In genomic region chr15:69653846-69654245, GRCh38 we compare ENCODE assay signal across 18 cellular contexts.
DNase-seq lines count a peak whose midpoint lies in the region; ATAC-seq and TF ChIP-seq lines count a peak whose summit lies in the region.
"Had no signal": no experiment of that assay in that cellular context is flagged by ENCODE, and none has a peak within 500 bp of the region (broad histone marks: within the 10 kb centered on the region; RNA-seq: fewer than 3 reads in every experiment).

No MANE protein-coding gene starts in this region.

- H3K27me3 Mint-ChIP-seq in activated CD8-positive, alpha-beta memory T cell treated with anti-CD3 and anti-CD28 coated beads, Interleukin-2, amount 10 ng/mL, durations not matched to agents 7 days and 5 days = peaks cover 25% of the 10 kb centered on the region
- H3K27me3 Mint-ChIP-seq in type B pancreatic cell = peaks cover 52% of the 10 kb centered on the region
- peaks cover 30% of the 10 kb centered on the region for H3K27me3 Mint-ChIP-seq in activated CD4-positive, alpha-beta T cell treated with anti-CD3 and anti-CD28 coated beads, Interleukin-2, amount 10 ng/mL, durations not matched to agents 7 days and 5 days
- H3K27me3 Mint-ChIP-seq: CD4-positive, alpha-beta T cell had no signal

- H3K27ac ChIP-seq in coronary artery = no peak overlapping the region
- H3K27ac ChIP-seq: 22Rv1, A549, C4-2B, GM23248 had no signal

- no peak for ATAC-seq in activated CD8-positive, alpha-beta memory T cell treated with anti-CD3 and anti-CD28 coated beads, Interleukin-2, amount 10 ng/mL, durations not matched to agents 7 days and 5 days
- ATAC-seq in left lobe of liver = no peak
- ATAC-seq: A549, HCT116, HepG2 had no signal

- no peak overlapping the region for H3K27ac Mint-ChIP-seq in activated CD8-positive, alpha-beta memory T cell treated with anti-CD3 and anti-CD28 coated beads, Interleukin-2, amount 10 ng/mL, durations not matched to agents 7 days and 5 days
- H3K27ac Mint-ChIP-seq in type B pancreatic cell = no peak overlapping the region
- no peak overlapping the region for H3K27ac Mint-ChIP-seq in activated CD4-positive, alpha-beta T cell treated with anti-CD3 and anti-CD28 coated beads, Interleukin-2, amount 10 ng/mL, durations not matched to agents 7 days and 5 days
- H3K27ac Mint-ChIP-seq: CD4-positive, alpha-beta T cell; HFFc6 had no signal

- peaks cover 6% of the 10 kb centered on the region for H3K4me1 Mint-ChIP-seq in activated CD8-positive, alpha-beta memory T cell treated with anti-CD3 and anti-CD28 coated beads, Interleukin-2, amount 10 ng/mL, durations not matched to agents 7 days and 5 days
- H3K4me1 Mint-ChIP-seq in type B pancreatic cell (ENCODE audit: unreplicated experiment) = peaks cover 12% of the 10 kb centered on the region
- peaks cover 26% of the 10 kb centered on the region for H3K4me1 Mint-ChIP-seq in activated CD4-positive, alpha-beta T cell treated with anti-CD3 and anti-CD28 coated beads, Interleukin-2, amount 10 ng/mL, durations not matched to agents 7 days and 5 days

- H3K4me3 Mint-ChIP-seq in activated CD8-positive, alpha-beta memory T cell treated with anti-CD3 and anti-CD28 coated beads, Interleukin-2, amount 10 ng/mL, durations not matched to agents 7 days and 5 days = no peak overlapping the region
- no peak overlapping the region for H3K4me3 Mint-ChIP-seq in type B pancreatic cell
- H3K4me3 Mint-ChIP-seq in activated CD4-positive, alpha-beta T cell treated with anti-CD3 and anti-CD28 coated beads, Interleukin-2, amount 10 ng/mL, durations not matched to agents 7 days and 5 days = no peak overlapping the region
- H3K4me3 Mint-ChIP-seq: CD4-positive, alpha-beta T cell; HFFc6 had no signal

- no peaks in the 10 kb centered on the region for H3K36me3 Mint-ChIP-seq in activated CD8-positive, alpha-beta memory T cell treated with anti-CD3 and anti-CD28 coated beads, Interleukin-2, amount 10 ng/mL, durations not matched to agents 7 days and 5 days
- no peaks in the 10 kb centered on the region for H3K36me3 Mint-ChIP-seq in type B pancreatic cell
- H3K36me3 Mint-ChIP-seq in activated CD4-positive, alpha-beta T cell treated with anti-CD3 and anti-CD28 coated beads, Interleukin-2, amount 10 ng/mL, durations not matched to agents 7 days and 5 days (ENCODE audit: low read depth) = no peaks in the 10 kb centered on the region

- H3K4me3 ChIP-seq in coronary artery = no peak overlapping the region
- H3K4me3 ChIP-seq: A549, GM23248 had no signal

- peak; percentile 35 for DNase-seq in activated CD8-positive, alpha-beta memory T cell treated with anti-CD3 and anti-CD28 coated beads for 24 hours
- no peak for DNase-seq in activated CD8-positive, alpha-beta memory T cell treated with anti-CD3 and anti-CD28 coated beads, Interleukin-2, amount 10 ng/mL, durations not matched to agents 7 days and 5 days
- DNase-seq in coronary artery (ENCODE audit: low spot score) = peak; percentile 56
- peak; percentile 42 for DNase-seq in left lobe of liver (ENCODE audit: low spot score)
- peak; percentile 49 for DNase-seq in type B pancreatic cell (ENCODE audit: extremely low spot score, unreplicated experiment)
- no peak for DNase-seq in stimulated activated CD4-positive, alpha-beta T cell treated with anti-CD3 and anti-CD28 coated beads, Interleukin-4, amount 100 ng/mL, for 4 hours
- no peak for DNase-seq in NCI-H1092 (lab: John Stamatoyannopoulos, UW)
- DNase-seq in activated CD4-positive, alpha-beta T cell treated with anti-CD3 and anti-CD28 coated beads, Interleukin-2, amount 10 ng/mL, durations not matched to agents 7 days and 5 days = no peak
- DNase-seq: AML-193; Caco-2; CD4-positive, alpha-beta T cell; GM23248; HFFc6 had no signal

- POLR2A ChIA-PET in activated CD4-positive, alpha-beta T cell treated with anti-CD3 and anti-CD28 coated beads, Interleukin-2, amount 10 ng/mL, durations not matched to agents 7 days and 5 days (lab: Charles Lee) = no interaction called here

- CTCF ChIA-PET in activated CD8-positive, alpha-beta memory T cell treated with anti-CD3 and anti-CD28 coated beads, Interleukin-2, amount 10 ng/mL, durations not matched to agents 7 days and 5 days (lab: Charles Lee) = no interaction called here
- CTCF ChIA-PET in activated CD4-positive, alpha-beta T cell treated with anti-CD3 and anti-CD28 coated beads, Interleukin-2, amount 10 ng/mL, durations not matched to agents 7 days and 5 days (lab: Charles Lee) = no interaction called here

- no peak for TF ChIP-seq CTCF in coronary artery (IDR thresholded peaks at IDR 0.05)
- no peak for TF ChIP-seq CTCF in type B pancreatic cell (conservative IDR thresholded peaks at IDR 0.05)

- H3K9me3 Mint-ChIP-seq in activated CD8-positive, alpha-beta memory T cell treated with anti-CD3 and anti-CD28 coated beads, Interleukin-2, amount 10 ng/mL, durations not matched to agents 7 days and 5 days (ENCODE audit: low read depth) = no peaks in the 10 kb centered on the region
- H3K9me3 Mint-ChIP-seq in type B pancreatic cell = no peaks in the 10 kb centered on the region
- no peaks in the 10 kb centered on the region for H3K9me3 Mint-ChIP-seq in activated CD4-positive, alpha-beta T cell treated with anti-CD3 and anti-CD28 coated beads, Interleukin-2, amount 10 ng/mL, durations not matched to agents 7 days and 5 days
- H3K9me3 Mint-ChIP-seq: CD4-positive, alpha-beta T cell had no signal

Comparison
In these comparisons a context has a peak if more than half of its experiments do, and no peak if none do; other contexts are left out.
1. DNase-seq: peak in activated CD8-positive, alpha-beta memory T cell treated with anti-CD3 and anti-CD28 coated beads for 24 hours (single experiment), coronary artery (single experiment), left lobe of liver (single experiment) and type B pancreatic cell (single experiment); none in activated CD8-positive, alpha-beta memory T cell treated with anti-CD3 and anti-CD28 coated beads, Interleukin-2, amount 10 ng/mL, durations not matched to agents 7 days and 5 days (single experiment), stimulated activated CD4-positive, alpha-beta T cell treated with anti-CD3 and anti-CD28 coated beads, Interleukin-4, amount 100 ng/mL, for 4 hours (0 of 2), NCI-H1092 (single experiment) and activated CD4-positive, alpha-beta T cell treated with anti-CD3 and anti-CD28 coated beads, Interleukin-2, amount 10 ng/mL, durations not matched to agents 7 days and 5 days (single experiment).